8 cellular contexts compared by ENCODE assay signal in genomic region chr1:28735961-28736449, GRCh38. TPM values are rescaled to one million over a fixed set of nuclear protein-coding genes. Genes with fewer than 3 reads are reported as not detected.
DNase-seq lines count a peak whose midpoint lies in the region; ATAC-seq, FAIRE-seq and TF ChIP-seq lines count a peak whose summit lies in the region.

No MANE protein-coding gene starts in this region.

- DNase-seq in right atrium auricular region (ENCODE audit: low spot score), result no peak
- DNase-seq in Right ventricle myocardium inferior (ENCODE audit: missing footprints), result no peak
- DNase-seq in bronchial epithelial cell (ENCODE audit: low read depth), result no peak
- DNase-seq in NCI-H1436 treated with DMSO at 0.1 percent for 48 hours (lab: John Stamatoyannopoulos, UW), result no peak
- no peak for DNase-seq in globus pallidus (ENCODE audit: low spot score)
- DNase-seq in activated CD4-positive, alpha-beta T cell treated with anti-CD3 and anti-CD28 coated beads, Interleukin-2, amount 50 U/mL, for 1 hour, result no peak

- H3K4me1 ChIP-seq in right atrium auricular region (peaks cover 0 to 37% of the 10 kb centered on the region in 2 donors), mucosa of rectum (ENCODE audit: control insufficient read depth in 2 of 2, insufficient read depth in 2 of 2, low read length in 2 of 2) (peaks cover 21 to 23% of the 10 kb centered on the region in 2 donors)

- TF ChIP-seq CTCF in right atrium auricular region (IDR thresholded peaks at IDR 0.05) (no peak), bronchial epithelial cell (IDR thresholded peaks at IDR 0.05; ENCODE audit: insufficient read depth, low read length, severe bottlenecking) (no peak)

- ATAC-seq in Right ventricle myocardium inferior (no peak), HG02981 (IDR thresholded peaks at IDR 0.05; ENCODE audit: unreplicated experiment) (no peak)

- H3K36me3 ChIP-seq in right atrium auricular region (peaks cover 24% of the 10 kb centered on the region), bronchial epithelial cell (ENCODE audit: control insufficient read depth, insufficient read depth, low read length) (no peaks in the 10 kb centered on the region), mucosa of rectum (ENCODE audit: control insufficient read depth in 2 of 2, insufficient read depth in 2 of 2, low read length in 2 of 2) (peaks cover 16 to 21% of the 10 kb centered on the region in 2 donors)

- H3K9me3 ChIP-seq in right atrium auricular region, result no peaks in the 10 kb centered on the region
- H3K9me3 ChIP-seq in mucosa of rectum (ENCODE audit: control insufficient read depth in 2 of 2, low read length in 2 of 2), result no peaks in the 10 kb centered on the region

- FAIRE-seq in bronchial epithelial cell (lab: Jason Lieb, UNC), result no peak

- H3K27ac ChIP-seq in right atrium auricular region (peak overlapping the region; percentile 87 to 91), mucosa of rectum (ENCODE audit: low read depth in 2 of 2, low read length in 2 of 2) (peak overlapping the region; percentile 94 to 95)

- H3K9ac ChIP-seq in mucosa of rectum (ENCODE audit: low read depth in 1 of 2, low read length in 2 of 2), result peak overlapping the region; percentile 76 to 94

- H3K4me3 ChIP-seq in right atrium auricular region (peak overlapping the region; percentile 71 to 89), bronchial epithelial cell (ENCODE audit: low read depth, low read length) (peak overlapping the region; percentile 57), mucosa of rectum (ENCODE audit: low read length in 2 of 2) (peak overlapping the region; percentile 79 to 91)

- intact Hi-C loops in Right ventricle myocardium inferior (cut with DNase I), result loop anchor here (1.0 to 10.0 kb wide), 5 partner anchors 69 to 501 kb away; partner anchors contain the start of genes ATP5IF1, DNAJC8, GMEB1 and MED18

- H3K27me3 ChIP-seq in right atrium auricular region (no peaks in the 10 kb centered on the region), bronchial epithelial cell (ENCODE audit: control insufficient read depth, insufficient read depth, low read length) (no peaks in the 10 kb centered on the region), mucosa of rectum (ENCODE audit: control insufficient read depth in 2 of 2, insufficient read depth in 2 of 2, low read length in 2 of 2) (no peaks in the 10 kb centered on the region)

RNA-seq across cellular contexts. Expression of gene YTHDF2, which starts 0.7 kb away (rescaled TPM):
- total RNA-seq in right atrium auricular region, result 10 to 100 TPM; 31.5 to 37.8 TPM
- total RNA-seq in Right ventricle myocardium inferior, result 37.9 TPM
- 53.3 and 63.4 TPM in 2 replicates for total RNA-seq in bronchial epithelial cell
